In the genomic region with DNA sequence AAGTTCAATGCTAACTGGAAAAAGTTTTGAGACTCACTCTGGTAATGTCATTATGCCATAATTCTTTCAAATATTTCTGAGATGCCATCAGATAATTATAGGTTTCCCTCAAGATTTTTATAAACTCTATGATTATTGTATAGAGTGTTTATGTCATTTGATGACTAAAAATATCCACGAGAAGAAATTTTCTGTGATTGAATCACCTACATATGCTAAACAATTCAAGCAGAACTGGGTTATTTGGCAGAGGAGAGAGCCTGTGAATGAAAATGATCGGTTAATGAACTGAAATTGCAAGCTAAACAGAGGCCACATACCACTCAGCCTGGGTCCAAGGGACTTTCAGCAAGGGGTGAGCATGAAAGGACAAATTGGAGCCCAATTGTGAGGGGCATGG, we compare ENCODE assay signal across 2 cellular contexts.
TF ChIP-seq lines count a peak whose summit lies in the region.

No MANE protein-coding gene starts in this region.

TF ChIP-seq in SK-N-SH, 30 proteins besides CTCF, POLR2A, EP300 and RAD21:
- TF ChIP-seq MEF2A (IDR thresholded peaks at IDR 0.05; ENCODE audit: borderline replicate concordance, low read depth) (0 out of 2 replicates have a peak, but pooled peaks have one; percentile 52), TAF1 (IDR thresholded peaks at IDR 0.05; ENCODE audit: borderline replicate concordance, low read depth, low read length) (no peak), FOSL2 (IDR thresholded peaks at IDR 0.05; ENCODE audit: borderline replicate concordance, low read depth) (peak; percentile 32; the same call in 1 of the 2 replicates), ELF1 (IDR thresholded peaks at IDR 0.05) (no peak), FOXM1 (IDR thresholded peaks at IDR 0.05; ENCODE audit: low read depth) (no peak), JUND (IDR thresholded peaks at IDR 0.05) (peak; percentile 15; the same call in 1 of the 2 replicates), TEAD4 (IDR thresholded peaks at IDR 0.05; ENCODE audit: borderline replicate concordance, insufficient read depth) (no peak)
- TF ChIP-seq, protein P1, sequence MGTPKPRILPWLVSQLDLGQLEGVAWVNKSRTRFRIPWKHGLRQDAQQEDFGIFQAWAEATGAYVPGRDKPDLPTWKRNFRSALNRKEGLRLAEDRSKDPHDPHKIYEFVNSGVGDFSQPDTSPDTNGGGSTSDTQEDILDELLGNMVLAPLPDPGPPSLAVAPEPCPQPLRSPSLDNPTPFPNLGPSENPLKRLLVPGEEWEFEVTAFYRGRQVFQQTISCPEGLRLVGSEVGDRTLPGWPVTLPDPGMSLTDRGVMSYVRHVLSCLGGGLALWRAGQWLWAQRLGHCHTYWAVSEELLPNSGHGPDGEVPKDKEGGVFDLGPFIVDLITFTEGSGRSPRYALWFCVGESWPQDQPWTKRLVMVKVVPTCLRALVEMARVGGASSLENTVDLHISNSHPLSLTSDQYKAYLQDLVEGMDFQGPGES (IDR thresholded peaks at IDR 0.05; ENCODE audit: low read depth, low read length): no peak
TF ChIP-seq in SK-N-SH: peak in this region for 3.

TF ChIP-seq in endothelial cell of umbilical vein, 7 proteins besides CTCF, POLR2A, EP300 and RAD21:
- TF ChIP-seq MYC (IDR thresholded peaks at IDR 0.05; ENCODE audit: low read depth, low read length) (no peak), JUN (IDR thresholded peaks at IDR 0.05; ENCODE audit: borderline replicate concordance, insufficient read depth, insufficient read length, low read depth) (no peak), EZH2 (IDR thresholded peaks at IDR 0.05; ENCODE audit: borderline replicate concordance, low read depth, low read length, severe bottlenecking) (no peak), POLR2AphosphoS5 (IDR thresholded peaks at IDR 0.05; ENCODE audit: insufficient read depth, low read depth, low read length) (no peak), MAX (IDR thresholded peaks at IDR 0.05; ENCODE audit: insufficient read depth, insufficient read length) (no peak), FOS (IDR thresholded peaks at IDR 0.05; ENCODE audit: borderline replicate concordance, insufficient read depth, low read length) (no peak), GATA2 (IDR thresholded peaks at IDR 0.05; ENCODE audit: insufficient read depth, insufficient read length, low read depth, low read length) (no peak)
